17 cellular contexts compared by ENCODE assay signal in the genomic region with DNA sequence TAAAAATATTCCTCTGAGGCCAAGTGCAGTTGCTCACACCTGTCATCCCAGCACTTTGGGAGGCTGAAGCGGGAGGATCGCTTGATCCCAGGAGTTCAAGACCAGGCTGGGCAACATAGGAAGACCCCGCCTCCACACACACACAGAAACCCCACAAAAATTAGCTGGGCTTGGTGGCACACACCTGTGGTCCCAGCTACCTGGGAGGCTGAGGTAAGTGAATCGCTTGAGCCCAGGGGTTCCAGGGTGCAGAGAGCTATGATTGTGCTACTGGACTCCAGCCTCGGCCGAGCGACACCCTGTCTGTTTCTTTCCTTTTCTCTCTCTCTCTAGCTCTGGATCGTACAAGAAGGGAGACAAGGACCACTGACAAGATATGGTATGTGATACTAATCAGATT. TPM values are rescaled to one million over a fixed set of nuclear protein-coding genes. Genes with fewer than 3 reads are reported as not detected.
DNase-seq lines count a peak whose midpoint lies in the region; ATAC-seq, FAIRE-seq and TF ChIP-seq lines count a peak whose summit lies in the region.
"Had no signal": no experiment of that assay in that cellular context is flagged by ENCODE, and none has a peak within 500 bp of the region (broad histone marks: within the 10 kb centered on the region; RNA-seq: fewer than 3 reads in every experiment).

No MANE protein-coding gene starts in this region.

- H2BK120ac ChIP-seq in H1 (replicated peaks; ENCODE audit: low read depth, low read length) = peak overlapping the region; percentile 9

- no peak overlapping the region for H3K23ac ChIP-seq in H1 (ENCODE audit: insufficient read length)

- H3K36me3 Mint-ChIP-seq in Caco-2 (ENCODE audit: insufficient read depth, unreplicated experiment) (peaks cover 39% of the 10 kb centered on the region), nephron progenitor cell (ENCODE audit: low read depth) (peaks cover 20% of the 10 kb centered on the region)
- H3K36me3 Mint-ChIP-seq in activated CD4-positive, alpha-beta T cell treated with anti-CD3 and anti-CD28 coated beads, Interleukin-2, amount 10 ng/mL, durations not matched to agents 24 days and 14 days (ENCODE audit: low read depth) = peaks cover 23% of the 10 kb centered on the region

- 95% methylated on average over 8 of the region's 8 CpGs; no CpG with 5 or more reads in 1 of the 2 experiments for WGBS in H1 (ENCODE audit: extremely low coverage in 1 of 2, insufficient coverage in 1 of 2, insufficient read length in 1 of 2, insufficient replicate concordance in 2 of 2, low coverage in 1 of 2, low lambda C conversion rate in 2 of 2, missing lambda C conversion rate in 1 of 2), 2 experiments

- 0 out of 2 replicates have a peak overlapping the region, but pooled peaks have one; percentile 63 for H2BK12ac ChIP-seq in H1 (ENCODE audit: low read depth, low read length)

- DNase-seq in Caco-2 (no peak), Panc1 (ENCODE audit: low read depth, low spot score) (no peak), H1 (ENCODE audit: low read depth in 1 of 2, low spot score in 2 of 2) (no peak), nephron progenitor cell (no peak), HUDEP-2 (lab: John Stamatoyannopoulos, UW; ENCODE audit: unreplicated experiment in 76 of 76) (no peak), activated gamma-delta T cell (lab: John Stamatoyannopoulos, UW) (no peak)
- no peak for DNase-seq in activated CD4-positive, alpha-beta T cell treated with anti-CD3 and anti-CD28 coated beads, Interleukin-2, amount 10 ng/mL, durations not matched to agents 24 days and 14 days
- DNase-seq: activated naive CD8-positive, alpha-beta T cell treated with anti-CD3 and anti-CD28 coated beads, Interleukin-2, amount 50 U/mL, for 24 hours; activated T-cell treated with anti-CD3 and anti-CD28 coated beads for 4 hours; DMS 273 treated with DMSO at 0.1 percent for 48 hours; head of caudate nucleus; Karpas-422; NCI-H1417; psoas muscle; SHP77 treated with DMSO at 0.1 percent for 48 hours had no signal

- intact Hi-C loops in Caco-2 (cut with micrococcal nuclease; ENCODE audit: unreplicated experiment) = no loop called here
- intact Hi-C loops in Panc1 (cut with micrococcal nuclease; ENCODE audit: unreplicated experiment) = no loop called here
- intact Hi-C loops in activated CD4-positive, alpha-beta T cell treated with anti-CD3 and anti-CD28 coated beads, Interleukin-2, amount 10 ng/mL, durations not matched to agents 24 days and 14 days (cut with micrococcal nuclease) = loop anchor here (5.0 kb wide), 2 partner anchors 35 to 795 kb away; a partner anchor contains a TSS

- H3K27me3 ChIP-seq in Caco-2 (replicated peaks; ENCODE audit: control insufficient read depth, insufficient read depth, low read length) (no peaks in the 10 kb centered on the region), Panc1 (ENCODE audit: control insufficient read depth, insufficient read depth, low read length) (no peaks in the 10 kb centered on the region), H1 (replicated peaks in 1 of 4; ENCODE audit: control insufficient read depth in 3 of 4, extremely low read depth in 1 of 4, insufficient read depth in 3 of 4, low read length in 3 of 4) (no peaks in the 10 kb centered on the region)

- H3K27ac ChIP-seq in Panc1 (ENCODE audit: low read length) (peak overlapping the region; percentile 98), H1 (ENCODE audit: low read depth, low read length) (no peak overlapping the region)
- H3K27ac ChIP-seq: psoas muscle had no signal

- ATAC-seq in Panc1 = no peak
- no peak for ATAC-seq in HG03175 (IDR thresholded peaks at IDR 0.05; ENCODE audit: unreplicated experiment)
- ATAC-seq: activated naive CD8-positive, alpha-beta T cell treated with anti-CD3 and anti-CD28 coated beads, Interleukin-2, amount 50 U/mL, for 24 hours; psoas muscle had no signal

- POLR2A ChIA-PET in Caco-2 (lab: Charles Lee) (no interaction called here), Panc1 (lab: Charles Lee) (no interaction called here), H1 (lab: Charles Lee; ENCODE audit: partially characterized antibody) (interaction anchor here (0.8 to 8.5 kb wide), 7 partner anchors 10 to 108 kb away, joined by 3 to 73 read pairs (median 4); a partner anchor contains a TSS)

- H4K20me1 ChIP-seq in H1 (replicated peaks in 1 of 2; ENCODE audit: control insufficient read depth in 1 of 2, insufficient read depth in 2 of 2, low read length in 2 of 2) = peaks cover 0 to 4% of the 10 kb centered on the region in 2 experiments

- in situ Hi-C loops in Panc1 (cut with HindIII; ENCODE audit: low pct_unique_long_range_greater_than_20kb, low sequenced_read_pairs) = no loop called here

- H2AK5ac ChIP-seq in H1 (ENCODE audit: low read depth, low read length) = no peak overlapping the region

- H2BK15ac ChIP-seq in H1 (ENCODE audit: low read length) = no peak overlapping the region

- no peaks in the 10 kb centered on the region for H3K27me3 Mint-ChIP-seq in Caco-2 (ENCODE audit: insufficient read depth, unreplicated experiment)
- peaks cover 3% of the 10 kb centered on the region for H3K27me3 Mint-ChIP-seq in nephron progenitor cell (ENCODE audit: low read depth, poor library complexity)
- peaks cover 4% of the 10 kb centered on the region for H3K27me3 Mint-ChIP-seq in activated CD4-positive, alpha-beta T cell treated with anti-CD3 and anti-CD28 coated beads, Interleukin-2, amount 10 ng/mL, durations not matched to agents 24 days and 14 days

- H4K8ac ChIP-seq in H1 (ENCODE audit: extremely low read depth, insufficient read depth, low read length) = no peak overlapping the region

- FAIRE-seq in H1 (lab: Jason Lieb, UNC) = no peak

- peak overlapping the region; percentile 88 for H2AFZ ChIP-seq in H1 (ENCODE audit: low read length)

- H2BK5ac ChIP-seq in H1 (ENCODE audit: low read depth, low read length) = peak overlapping the region; percentile 40; the same call in 1 of the 2 replicates

- peak overlapping the region; percentile 40 for H4K5ac ChIP-seq in H1 (ENCODE audit: insufficient read length, low read depth, low read length)

- H3K4me1 Mint-ChIP-seq in Caco-2 (ENCODE audit: low read depth, unreplicated experiment) (peaks cover 11% of the 10 kb centered on the region), nephron progenitor cell (peaks cover 66% of the 10 kb centered on the region)
- H3K4me1 Mint-ChIP-seq in activated CD4-positive, alpha-beta T cell treated with anti-CD3 and anti-CD28 coated beads, Interleukin-2, amount 10 ng/mL, durations not matched to agents 24 days and 14 days = peaks cover 30% of the 10 kb centered on the region

- H3K56ac ChIP-seq in H1 (replicated peaks; ENCODE audit: insufficient read length, low read depth, low read length) = no peak overlapping the region

- no peak overlapping the region for H3K18ac ChIP-seq in H1 (ENCODE audit: extremely low read depth, low read length)

- H3K27ac Mint-ChIP-seq in Caco-2 (ENCODE audit: unreplicated experiment) (peak overlapping the region; percentile 93), nephron progenitor cell (peak overlapping the region; percentile 95)
- no peak overlapping the region for H3K27ac Mint-ChIP-seq in activated CD4-positive, alpha-beta T cell treated with anti-CD3 and anti-CD28 coated beads, Interleukin-2, amount 10 ng/mL, durations not matched to agents 24 days and 14 days
- H3K27ac Mint-ChIP-seq: activated naive CD8-positive, alpha-beta T cell treated with anti-CD3 and anti-CD28 coated beads, Interleukin-2, amount 50 U/mL, for 24 hours; T-helper 2 cell treated with Interferon-gamma antibody and Interleukin-4, amounts not matched to agents 5 μg/mL and 100 μg/mL, for 36 hours had no signal

- no peak for TF ChIP-seq RAD21 in H1 (IDR thresholded peaks at IDR 0.05 in 1 of 2, conservative IDR thresholded peaks at IDR 0.05 in 1 of 2; ENCODE audit: low read depth in 2 of 2, low read length in 2 of 2)

- H3K4me3 ChIP-seq in Caco-2 (ENCODE audit: low read depth, low read length) = no peak overlapping the region
- H3K4me3 ChIP-seq in Panc1 (ENCODE audit: low read depth in 2 of 2, low read length in 2 of 2) = peak overlapping the region in 1 of 2 experiments; percentile 44; a peak in 2 of 4 replicates
- peak overlapping the region in 1 of 4 experiments; percentile 96; a peak in 1 of 8 replicates for H3K4me3 ChIP-seq in H1 (ENCODE audit: extremely low read depth in 1 of 4, insufficient read depth in 2 of 4, low read depth in 3 of 4, low read length in 4 of 4)
- H3K4me3 ChIP-seq: psoas muscle had no signal

- peaks cover 22% of the 10 kb centered on the region for H3K4me1 ChIP-seq in Caco-2
- peaks cover 27% of the 10 kb centered on the region for H3K4me1 ChIP-seq in Panc1 (ENCODE audit: control insufficient read depth, insufficient read depth, low read length)
- peaks cover 4 to 9% (median 8%) of the 10 kb centered on the region in 4 experiments; a peak in 6 of 7 replicates for H3K4me1 ChIP-seq in H1 (replicated peaks in 1 of 4; ENCODE audit: control insufficient read depth in 3 of 4, insufficient read depth in 4 of 4, low read length in 3 of 4)

- H3K79me1 ChIP-seq in H1 (ENCODE audit: low read depth, low read length) = no peaks in the 10 kb centered on the region

- no peak overlapping the region; a peak in 1 of 7 replicates for H3K9ac ChIP-seq in H1 (replicated peaks in 1 of 4; ENCODE audit: extremely low read depth in 1 of 4, low read depth in 3 of 4, low read length in 3 of 4)

- no peaks in the 10 kb centered on the region for H3K9me3 Mint-ChIP-seq in Caco-2 (ENCODE audit: unreplicated experiment)
- H3K9me3 Mint-ChIP-seq in nephron progenitor cell = no peaks in the 10 kb centered on the region
- H3K9me3 Mint-ChIP-seq in activated CD4-positive, alpha-beta T cell treated with anti-CD3 and anti-CD28 coated beads, Interleukin-2, amount 10 ng/mL, durations not matched to agents 24 days and 14 days = no peaks in the 10 kb centered on the region
- H3K9me3 Mint-ChIP-seq: activated naive CD8-positive, alpha-beta T cell treated with anti-CD3 and anti-CD28 coated beads, Interleukin-2, amount 50 U/mL, for 24 hours; T-helper 2 cell treated with Interferon-gamma antibody and Interleukin-4, amounts not matched to agents 5 μg/mL and 100 μg/mL, for 36 hours had no signal

- peak overlapping the region; percentile 52 to 72 for H3K4me2 ChIP-seq in H1 (ENCODE audit: insufficient read depth in 1 of 2, low read depth in 2 of 2, low read length in 2 of 2)

- no peak overlapping the region for H3K14ac ChIP-seq in H1 (ENCODE audit: insufficient read length)

- BruUV-seq in Caco-2 (replicated peaks; lab: Mats Ljungman, UMichigan) = no TSS peak
- BruUV-seq in Panc1 (replicated peaks; lab: Mats Ljungman, UMichigan) = no TSS peak

- H3K4me3 Mint-ChIP-seq in Caco-2 (ENCODE audit: unreplicated experiment) = peak overlapping the region; percentile 88
- peak overlapping the region; percentile 100 for H3K4me3 Mint-ChIP-seq in nephron progenitor cell
- H3K4me3 Mint-ChIP-seq in activated CD4-positive, alpha-beta T cell treated with anti-CD3 and anti-CD28 coated beads, Interleukin-2, amount 10 ng/mL, durations not matched to agents 24 days and 14 days = no peak overlapping the region
- H3K4me3 Mint-ChIP-seq: activated naive CD8-positive, alpha-beta T cell treated with anti-CD3 and anti-CD28 coated beads, Interleukin-2, amount 50 U/mL, for 24 hours had no signal

- no peaks in the 10 kb centered on the region for H3K9me3 ChIP-seq in Caco-2
- H3K9me3 ChIP-seq in Panc1 (ENCODE audit: control insufficient read depth, insufficient read depth, low read depth, low read length) = no peaks in the 10 kb centered on the region
- no peaks in the 10 kb centered on the region for H3K9me3 ChIP-seq in H1 (ENCODE audit: insufficient read depth in 2 of 2, low read depth in 1 of 2, low read length in 1 of 2)
- H3K9me3 ChIP-seq: psoas muscle had no signal

- H3K23me2 ChIP-seq in H1 (ENCODE audit: low read depth, low read length) = no peaks in the 10 kb centered on the region; the same call in 1 of the 2 replicates

- peak overlapping the region; percentile 72 for H3K4ac ChIP-seq in H1 (replicated peaks; ENCODE audit: insufficient read length, low read depth, low read length)

- H3K36me3 ChIP-seq in Caco-2 (ENCODE audit: control insufficient read depth, insufficient read depth, low read length) (no peaks in the 10 kb centered on the region), Panc1 (ENCODE audit: control insufficient read depth, insufficient read depth, low read length) (peaks cover 23% of the 10 kb centered on the region), H1 (ENCODE audit: control insufficient read depth in 2 of 4, insufficient read depth in 4 of 4, low read length in 3 of 4) (peaks cover 4 to 21% (median 14%) of the 10 kb centered on the region in 4 experiments; a peak in 7 of 8 replicates)

- CTCF ChIA-PET in Caco-2 (lab: Charles Lee) = interaction anchor here (1.2 kb wide), 1 partner anchor 43 kb away, joined by 4 read pairs; no protein-coding TSS in a partner anchor
- CTCF ChIA-PET in Panc1 (lab: Charles Lee) = no interaction called here
- CTCF ChIA-PET in H1 (lab: Charles Lee; ENCODE audit: partially characterized antibody) = interaction anchor here (0.6 to 3.1 kb wide), 14 partner anchors 18 to 176 kb away, joined by 3 to 15 read pairs (median 4); a partner anchor contains a TSS

- no peak for TF ChIP-seq CTCF in Caco-2 (IDR thresholded peaks at IDR 0.05; ENCODE audit: insufficient read depth in 1 of 2, low read depth in 1 of 2, low read length in 1 of 2, severe bottlenecking in 1 of 2, unreplicated experiment in 1 of 2)
- TF ChIP-seq CTCF in Panc1 (IDR thresholded peaks at IDR 0.05) = no peak
- no peak for TF ChIP-seq CTCF in H1 (IDR thresholded peaks at IDR 0.05; ENCODE audit: control extremely low read depth in 1 of 3, insufficient read depth in 1 of 3, low read depth in 1 of 3, low read length in 3 of 3)
- no peak for TF ChIP-seq CTCF in nephron progenitor cell (IDR thresholded peaks at IDR 0.05)

- H3K79me2 ChIP-seq in H1 (ENCODE audit: control insufficient read depth in 1 of 2, insufficient read depth in 2 of 2, low read length in 2 of 2) = peaks cover 22 to 32% of the 10 kb centered on the region in 2 experiments

- H2BK20ac ChIP-seq in H1 (ENCODE audit: low read length) = no peak overlapping the region

- H4K91ac ChIP-seq in H1 (replicated peaks; ENCODE audit: insufficient read length, low read length) = no peak overlapping the region

- TF ChIP-seq POLR2A in H1 (IDR thresholded peaks at IDR 0.05; ENCODE audit: control extremely low read depth in 1 of 2, low read depth in 2 of 2, low read length in 2 of 2) = no peak

- TF ChIP-seq EP300 in H1 (IDR thresholded peaks at IDR 0.05; ENCODE audit: borderline replicate concordance in 1 of 2, low read depth in 2 of 2, low read length in 2 of 2) = no peak

RNA-seq across cellular contexts. Expression of a gene that starts 1.8 kb away (rescaled TPM):
- total RNA-seq in Caco-2 (2022) (319 and 333 TPM in 2 replicates), Panc1 (2021; ENCODE audit: unreplicated experiment) (322 TPM)
- 173 TPM for polyA plus RNA-seq in Panc1 (2012; ENCODE audit: insufficient read length)
- 597 and 644 TPM in 2 replicates for total RNA-seq in H1 (2021; fragmentation: NEBNext Ultra II Directional; extraction: Animal tissue kit (Norgen Biotek cat#: 25700))
- polyA plus RNA-seq in H1 (2011; rRNA removed) = 244 and 308 TPM in 2 replicates
- 269 TPM for polyA plus RNA-seq in H1 (2011; cell fraction: cytosol; rRNA removed)
- 298 TPM for polyA plus RNA-seq in H1 (2011; cell fraction: nucleus; rRNA removed)
- polyA plus RNA-seq in H1 (2012, experiment 1 of 2) = 375 to 610 TPM (median 456 TPM) in 4 replicates
- 36.0 TPM for polyA plus RNA-seq in H1 (2012, experiment 2 of 2)
- polyA plus RNA-seq in H1 (2013, experiment 1 of 2) = 317 TPM
- 314 TPM for polyA plus RNA-seq in H1 (2013, experiment 2 of 2)
- polyA minus RNA-seq in H1 (2011; rRNA and poly(A)+ RNA removed) = 1,761 and 2,919 TPM in 2 replicates
- polyA minus RNA-seq in H1 (2011; cell fraction: cytosol; rRNA and poly(A)+ RNA removed) = 272 TPM
- polyA minus RNA-seq in H1 (2011; cell fraction: nucleus; rRNA and poly(A)+ RNA removed) = 631 TPM
- 476 and 510 TPM in 2 replicates for total RNA-seq in activated CD4-positive, alpha-beta T cell treated with anti-CD3 and anti-CD28 coated beads, Interleukin-2, amount 10 ng/mL, durations not matched to agents 24 days and 14 days

RNA-seq across cellular contexts. Expression of a gene that starts 25.6 kb away (rescaled TPM):
- total RNA-seq in Caco-2 (2022) (1.1 and 1.3 TPM in 2 replicates), Panc1 (2021; ENCODE audit: unreplicated experiment) (0.74 TPM)
- 1.6 TPM for polyA plus RNA-seq in Panc1 (2012; ENCODE audit: insufficient read length)
- 2.4 and 2.5 TPM in 2 replicates for total RNA-seq in H1 (2021; fragmentation: NEBNext Ultra II Directional; extraction: Animal tissue kit (Norgen Biotek cat#: 25700))
- polyA plus RNA-seq in H1 (2011; rRNA removed) = 0.41 and 0.75 TPM in 2 replicates
- polyA plus RNA-seq in H1 (2011; cell fraction: cytosol; rRNA removed) = 0.89 TPM
- polyA plus RNA-seq in H1 (2011; cell fraction: nucleus; rRNA removed) = 0.77 TPM
- polyA plus RNA-seq in H1 (2012, experiment 1 of 2) = 1.1 to 2.0 TPM (median 1.7 TPM) in 4 replicates
- 0.60 TPM for polyA plus RNA-seq in H1 (2012, experiment 2 of 2)
- 3.5 TPM for polyA plus RNA-seq in H1 (2013, experiment 1 of 2)
- polyA plus RNA-seq in H1 (2013, experiment 2 of 2) = 3.3 TPM
- 0.68 and 4.0 TPM in 2 replicates for polyA minus RNA-seq in H1 (2011; rRNA and poly(A)+ RNA removed)
- polyA minus RNA-seq in H1 (2011; cell fraction: cytosol; rRNA and poly(A)+ RNA removed) = 3.1 TPM
- 0.80 TPM for polyA minus RNA-seq in H1 (2011; cell fraction: nucleus; rRNA and poly(A)+ RNA removed)
- 0.51 and 0.97 TPM in 2 replicates for total RNA-seq in activated CD4-positive, alpha-beta T cell treated with anti-CD3 and anti-CD28 coated beads, Interleukin-2, amount 10 ng/mL, durations not matched to agents 24 days and 14 days

RNA-seq across cellular contexts. Expression of a gene that starts 25.7 kb away (rescaled TPM):
- 29.1 and 42.0 TPM in 2 replicates for total RNA-seq in Caco-2 (2022)
- 16.5 TPM for total RNA-seq in Panc1 (2021; ENCODE audit: unreplicated experiment)
- polyA plus RNA-seq in Panc1 (2012; ENCODE audit: insufficient read length) = 19.2 TPM
- total RNA-seq in H1 (2021; fragmentation: NEBNext Ultra II Directional; extraction: Animal tissue kit (Norgen Biotek cat#: 25700)) = 17.5 and 19.2 TPM in 2 replicates
- 15.3 and 15.9 TPM in 2 replicates for polyA plus RNA-seq in H1 (2011; rRNA removed)
- 15.0 TPM for polyA plus RNA-seq in H1 (2011; cell fraction: cytosol; rRNA removed)
- polyA plus RNA-seq in H1 (2011; cell fraction: nucleus; rRNA removed) = 25.3 TPM
- 17.2 to 20.7 TPM (median 17.4 TPM) in 4 replicates for polyA plus RNA-seq in H1 (2012, experiment 1 of 2)
- polyA plus RNA-seq in H1 (2012, experiment 2 of 2) = 11.2 TPM
- 9.3 TPM for polyA plus RNA-seq in H1 (2013, experiment 1 of 2)
- 8.6 TPM for polyA plus RNA-seq in H1 (2013, experiment 2 of 2)
- 28.2 and 53.7 TPM in 2 replicates for polyA minus RNA-seq in H1 (2011; rRNA and poly(A)+ RNA removed)
- polyA minus RNA-seq in H1 (2011; cell fraction: cytosol; rRNA and poly(A)+ RNA removed) = 12.9 TPM
- 27.9 TPM for polyA minus RNA-seq in H1 (2011; cell fraction: nucleus; rRNA and poly(A)+ RNA removed)
- total RNA-seq in activated CD4-positive, alpha-beta T cell treated with anti-CD3 and anti-CD28 coated beads, Interleukin-2, amount 10 ng/mL, durations not matched to agents 24 days and 14 days = 13.1 and 15.3 TPM in 2 replicates
